3 cellular contexts compared by ENCODE assay signal in the genomic region with DNA sequence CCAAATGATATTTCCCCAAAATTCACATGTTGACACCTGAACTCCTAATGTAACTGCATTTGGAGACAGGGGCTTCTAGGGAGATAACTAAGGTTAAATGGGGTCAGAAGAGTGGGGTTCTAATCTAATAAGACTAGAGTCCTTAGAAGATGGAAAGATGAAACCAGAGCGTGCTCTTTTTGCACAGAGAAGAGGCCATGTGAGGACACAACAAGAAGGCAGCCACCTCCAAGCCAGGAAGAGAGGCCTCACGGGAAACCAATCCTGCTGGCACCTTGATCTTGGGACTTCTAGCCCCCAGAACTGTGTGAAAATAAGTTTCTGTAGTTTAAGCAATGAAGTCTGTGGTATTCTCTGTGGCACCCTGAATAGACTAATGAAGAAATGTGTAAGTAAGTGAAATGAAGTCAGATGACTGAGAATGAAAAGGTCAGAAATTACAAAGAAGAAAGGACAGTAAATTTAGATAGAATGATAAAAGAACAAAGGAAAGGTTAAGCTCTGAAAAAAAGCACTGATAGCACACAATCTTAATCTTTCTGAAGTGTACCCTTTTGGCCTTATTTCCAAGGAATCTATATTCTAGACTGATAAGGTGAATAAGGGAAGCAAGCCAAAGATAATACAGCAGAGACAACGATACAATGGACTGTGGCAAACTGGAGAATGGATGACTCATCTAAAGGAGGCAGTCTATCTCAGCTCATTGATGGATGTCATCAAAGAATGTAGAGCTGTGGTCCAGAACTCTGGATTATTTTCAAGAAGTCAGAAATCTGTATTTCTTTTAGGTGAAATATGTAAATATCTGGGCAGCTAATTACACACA.
TF ChIP-seq lines count a peak whose summit lies in the region.

No MANE protein-coding gene starts in this region.

TF ChIP-seq in HepG2, 621 proteins besides CTCF, POLR2A, EP300 and RAD21:
- no peak for TF ChIP-seq ZFP90 (CRISPR knock-in tag; IDR thresholded peaks at IDR 0.05; ENCODE audit: borderline replicate concordance)
- no peak for TF ChIP-seq ZNF124 (CRISPR knock-in tag; IDR thresholded peaks at IDR 0.05)
- no peak for TF ChIP-seq CENPT (CRISPR knock-in tag; IDR thresholded peaks at IDR 0.05; ENCODE audit: low read depth)
- TF ChIP-seq ATF1 (CRISPR knock-in tag; IDR thresholded peaks at IDR 0.05), result no peak
- no peak for TF ChIP-seq MLLT10 (CRISPR knock-in tag; IDR thresholded peaks at IDR 0.05)
- no peak for TF ChIP-seq RBM39 (IDR thresholded peaks at IDR 0.05; ENCODE audit: low read depth, low read length, poor library complexity, severe bottlenecking)
- TF ChIP-seq TRIM24 (CRISPR knock-in tag; IDR thresholded peaks at IDR 0.05), result no peak
- no peak for TF ChIP-seq TCF7L2 (IDR thresholded peaks at IDR 0.05; ENCODE audit: low read depth, low read length)
- no peak for TF ChIP-seq ZNF296 (CRISPR knock-in tag; conservative IDR thresholded peaks at IDR 0.05)
- TF ChIP-seq KDM5B (CRISPR knock-in tag; IDR thresholded peaks at IDR 0.05; ENCODE audit: borderline replicate concordance), result no peak
- TF ChIP-seq ZFY (CRISPR knock-in tag; IDR thresholded peaks at IDR 0.05), result no peak
- TF ChIP-seq ZNF558 (CRISPR knock-in tag; IDR thresholded peaks at IDR 0.05; ENCODE audit: borderline replicate concordance), result no peak

TF ChIP-seq in endothelial cell of umbilical vein, 7 proteins besides CTCF, POLR2A, EP300 and RAD21:
- TF ChIP-seq GATA2 (IDR thresholded peaks at IDR 0.05; ENCODE audit: insufficient read depth, insufficient read length, low read depth, low read length) (peak; percentile 91), FOS (IDR thresholded peaks at IDR 0.05; ENCODE audit: borderline replicate concordance, insufficient read depth, low read length) (peak; percentile 84), JUN (IDR thresholded peaks at IDR 0.05; ENCODE audit: borderline replicate concordance, insufficient read depth, insufficient read length, low read depth) (peak; percentile 88), EZH2 (IDR thresholded peaks at IDR 0.05; ENCODE audit: borderline replicate concordance, low read depth, low read length, severe bottlenecking) (no peak), MYC (IDR thresholded peaks at IDR 0.05; ENCODE audit: low read depth, low read length) (no peak), POLR2AphosphoS5 (IDR thresholded peaks at IDR 0.05; ENCODE audit: insufficient read depth, low read depth, low read length) (peak; percentile 35)
- TF ChIP-seq, protein P1, sequence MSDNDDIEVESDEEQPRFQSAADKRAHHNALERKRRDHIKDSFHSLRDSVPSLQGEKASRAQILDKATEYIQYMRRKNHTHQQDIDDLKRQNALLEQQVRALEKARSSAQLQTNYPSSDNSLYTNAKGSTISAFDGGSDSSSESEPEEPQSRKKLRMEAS (IDR thresholded peaks at IDR 0.05; ENCODE audit: insufficient read depth, insufficient read length), result no peak

TF ChIP-seq in GM23338, 12 proteins besides CTCF, POLR2A, EP300 and RAD21:
- TF ChIP-seq, protein P2, sequence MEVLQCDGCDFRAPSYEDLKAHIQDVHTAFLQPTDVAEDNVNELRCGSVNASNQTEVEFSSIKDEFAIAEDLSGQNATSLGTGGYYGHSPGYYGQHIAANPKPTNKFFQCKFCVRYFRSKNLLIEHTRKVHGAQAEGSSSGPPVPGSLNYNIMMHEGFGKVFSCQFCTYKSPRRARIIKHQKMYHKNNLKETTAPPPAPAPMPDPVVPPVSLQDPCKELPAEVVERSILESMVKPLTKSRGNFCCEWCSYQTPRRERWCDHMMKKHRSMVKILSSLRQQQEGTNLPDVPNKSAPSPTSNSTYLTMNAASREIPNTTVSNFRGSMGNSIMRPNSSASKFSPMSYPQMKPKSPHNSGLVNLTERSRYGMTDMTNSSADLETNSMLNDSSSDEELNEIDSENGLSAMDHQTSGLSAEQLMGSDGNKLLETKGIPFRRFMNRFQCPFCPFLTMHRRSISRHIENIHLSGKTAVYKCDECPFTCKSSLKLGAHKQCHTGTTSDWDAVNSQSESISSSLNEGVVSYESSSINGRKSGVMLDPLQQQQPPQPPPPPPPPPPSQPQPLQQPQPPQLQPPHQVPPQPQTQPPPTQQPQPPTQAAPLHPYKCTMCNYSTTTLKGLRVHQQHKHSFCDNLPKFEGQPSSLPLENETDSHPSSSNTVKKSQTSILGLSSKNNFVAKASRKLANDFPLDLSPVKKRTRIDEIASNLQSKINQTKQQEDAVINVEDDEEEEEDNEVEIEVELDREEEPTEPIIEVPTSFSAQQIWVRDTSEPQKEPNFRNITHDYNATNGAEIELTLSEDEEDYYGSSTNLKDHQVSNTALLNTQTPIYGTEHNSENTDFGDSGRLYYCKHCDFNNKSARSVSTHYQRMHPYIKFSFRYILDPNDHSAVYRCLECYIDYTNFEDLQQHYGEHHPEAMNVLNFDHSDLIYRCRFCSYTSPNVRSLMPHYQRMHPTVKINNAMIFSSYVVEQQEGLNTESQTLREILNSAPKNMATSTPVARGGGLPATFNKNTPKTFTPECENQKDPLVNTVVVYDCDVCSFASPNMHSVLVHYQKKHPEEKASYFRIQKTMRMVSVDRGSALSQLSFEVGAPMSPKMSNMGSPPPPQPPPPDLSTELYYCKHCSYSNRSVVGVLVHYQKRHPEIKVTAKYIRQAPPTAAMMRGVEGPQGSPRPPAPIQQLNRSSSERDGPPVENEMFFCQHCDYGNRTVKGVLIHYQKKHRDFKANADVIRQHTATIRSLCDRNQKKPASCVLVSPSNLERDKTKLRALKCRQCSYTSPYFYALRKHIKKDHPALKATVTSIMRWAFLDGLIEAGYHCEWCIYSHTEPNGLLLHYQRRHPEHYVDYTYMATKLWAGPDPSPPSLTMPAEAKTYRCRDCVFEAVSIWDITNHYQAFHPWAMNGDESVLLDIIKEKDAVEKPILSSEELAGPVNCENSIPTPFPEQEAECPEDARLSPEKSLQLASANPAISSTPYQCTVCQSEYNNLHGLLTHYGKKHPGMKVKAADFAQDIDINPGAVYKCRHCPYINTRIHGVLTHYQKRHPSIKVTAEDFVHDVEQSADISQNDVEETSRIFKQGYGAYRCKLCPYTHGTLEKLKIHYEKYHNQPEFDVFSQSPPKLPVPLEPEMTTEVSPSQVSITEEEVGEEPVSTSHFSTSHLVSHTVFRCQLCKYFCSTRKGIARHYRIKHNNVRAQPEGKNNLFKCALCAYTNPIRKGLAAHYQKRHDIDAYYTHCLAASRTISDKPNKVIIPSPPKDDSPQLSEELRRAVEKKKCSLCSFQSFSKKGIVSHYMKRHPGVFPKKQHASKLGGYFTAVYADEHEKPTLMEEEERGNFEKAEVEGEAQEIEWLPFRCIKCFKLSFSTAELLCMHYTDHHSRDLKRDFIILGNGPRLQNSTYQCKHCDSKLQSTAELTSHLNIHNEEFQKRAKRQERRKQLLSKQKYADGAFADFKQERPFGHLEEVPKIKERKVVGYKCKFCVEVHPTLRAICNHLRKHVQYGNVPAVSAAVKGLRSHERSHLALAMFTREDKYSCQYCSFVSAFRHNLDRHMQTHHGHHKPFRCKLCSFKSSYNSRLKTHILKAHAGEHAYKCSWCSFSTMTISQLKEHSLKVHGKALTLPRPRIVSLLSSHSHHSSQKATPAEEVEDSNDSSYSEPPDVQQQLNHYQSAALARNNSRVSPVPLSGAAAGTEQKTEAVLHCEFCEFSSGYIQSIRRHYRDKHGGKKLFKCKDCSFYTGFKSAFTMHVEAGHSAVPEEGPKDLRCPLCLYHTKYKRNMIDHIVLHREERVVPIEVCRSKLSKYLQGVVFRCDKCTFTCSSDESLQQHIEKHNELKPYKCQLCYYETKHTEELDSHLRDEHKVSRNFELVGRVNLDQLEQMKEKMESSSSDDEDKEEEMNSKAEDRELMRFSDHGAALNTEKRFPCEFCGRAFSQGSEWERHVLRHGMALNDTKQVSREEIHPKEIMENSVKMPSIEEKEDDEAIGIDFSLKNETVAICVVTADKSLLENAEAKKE (CRISPR knock-in tag; IDR thresholded peaks at IDR 0.05), result no peak
- TF ChIP-seq CREB1 (CRISPR knock-in tag; IDR thresholded peaks at IDR 0.05; ENCODE audit: low read depth) (no peak), STAT1 (IDR thresholded peaks at IDR 0.05; ENCODE audit: unreplicated experiment) (no peak), ZNF331 (CRISPR knock-in tag; IDR thresholded peaks at IDR 0.05; ENCODE audit: low read depth) (no peak), JUNB (IDR thresholded peaks at IDR 0.05; ENCODE audit: unreplicated experiment) (no peak), ZNF114 (CRISPR knock-in tag; IDR thresholded peaks at IDR 0.05) (no peak), NANOG (IDR thresholded peaks at IDR 0.05; ENCODE audit: borderline replicate concordance) (no peak)
